Comparison of ENCODE assay signal across 1 cellular context in genomic region chr19:6812612-6813011, GRCh38.
TF ChIP-seq lines count a peak whose summit lies in the region.

No MANE protein-coding gene starts in this region.

TF ChIP-seq in GM23338, 12 proteins besides CTCF, POLR2A, EP300 and RAD21 (continued from another document):
- TF ChIP-seq REST (IDR thresholded peaks at IDR 0.05; ENCODE audit: unreplicated experiment) (no peak), CREB1 (CRISPR knock-in tag; IDR thresholded peaks at IDR 0.05; ENCODE audit: low read depth) (no peak), ZNF114 (CRISPR knock-in tag; IDR thresholded peaks at IDR 0.05) (no peak), ETS1 (IDR thresholded peaks at IDR 0.05) (no peak), JUNB (IDR thresholded peaks at IDR 0.05; ENCODE audit: unreplicated experiment) (no peak), NANOG (IDR thresholded peaks at IDR 0.05; ENCODE audit: borderline replicate concordance) (no peak), ZNF331 (CRISPR knock-in tag; IDR thresholded peaks at IDR 0.05; ENCODE audit: low read depth) (no peak), STAT1 (IDR thresholded peaks at IDR 0.05; ENCODE audit: unreplicated experiment) (no peak)
- TF ChIP-seq, protein P1, sequence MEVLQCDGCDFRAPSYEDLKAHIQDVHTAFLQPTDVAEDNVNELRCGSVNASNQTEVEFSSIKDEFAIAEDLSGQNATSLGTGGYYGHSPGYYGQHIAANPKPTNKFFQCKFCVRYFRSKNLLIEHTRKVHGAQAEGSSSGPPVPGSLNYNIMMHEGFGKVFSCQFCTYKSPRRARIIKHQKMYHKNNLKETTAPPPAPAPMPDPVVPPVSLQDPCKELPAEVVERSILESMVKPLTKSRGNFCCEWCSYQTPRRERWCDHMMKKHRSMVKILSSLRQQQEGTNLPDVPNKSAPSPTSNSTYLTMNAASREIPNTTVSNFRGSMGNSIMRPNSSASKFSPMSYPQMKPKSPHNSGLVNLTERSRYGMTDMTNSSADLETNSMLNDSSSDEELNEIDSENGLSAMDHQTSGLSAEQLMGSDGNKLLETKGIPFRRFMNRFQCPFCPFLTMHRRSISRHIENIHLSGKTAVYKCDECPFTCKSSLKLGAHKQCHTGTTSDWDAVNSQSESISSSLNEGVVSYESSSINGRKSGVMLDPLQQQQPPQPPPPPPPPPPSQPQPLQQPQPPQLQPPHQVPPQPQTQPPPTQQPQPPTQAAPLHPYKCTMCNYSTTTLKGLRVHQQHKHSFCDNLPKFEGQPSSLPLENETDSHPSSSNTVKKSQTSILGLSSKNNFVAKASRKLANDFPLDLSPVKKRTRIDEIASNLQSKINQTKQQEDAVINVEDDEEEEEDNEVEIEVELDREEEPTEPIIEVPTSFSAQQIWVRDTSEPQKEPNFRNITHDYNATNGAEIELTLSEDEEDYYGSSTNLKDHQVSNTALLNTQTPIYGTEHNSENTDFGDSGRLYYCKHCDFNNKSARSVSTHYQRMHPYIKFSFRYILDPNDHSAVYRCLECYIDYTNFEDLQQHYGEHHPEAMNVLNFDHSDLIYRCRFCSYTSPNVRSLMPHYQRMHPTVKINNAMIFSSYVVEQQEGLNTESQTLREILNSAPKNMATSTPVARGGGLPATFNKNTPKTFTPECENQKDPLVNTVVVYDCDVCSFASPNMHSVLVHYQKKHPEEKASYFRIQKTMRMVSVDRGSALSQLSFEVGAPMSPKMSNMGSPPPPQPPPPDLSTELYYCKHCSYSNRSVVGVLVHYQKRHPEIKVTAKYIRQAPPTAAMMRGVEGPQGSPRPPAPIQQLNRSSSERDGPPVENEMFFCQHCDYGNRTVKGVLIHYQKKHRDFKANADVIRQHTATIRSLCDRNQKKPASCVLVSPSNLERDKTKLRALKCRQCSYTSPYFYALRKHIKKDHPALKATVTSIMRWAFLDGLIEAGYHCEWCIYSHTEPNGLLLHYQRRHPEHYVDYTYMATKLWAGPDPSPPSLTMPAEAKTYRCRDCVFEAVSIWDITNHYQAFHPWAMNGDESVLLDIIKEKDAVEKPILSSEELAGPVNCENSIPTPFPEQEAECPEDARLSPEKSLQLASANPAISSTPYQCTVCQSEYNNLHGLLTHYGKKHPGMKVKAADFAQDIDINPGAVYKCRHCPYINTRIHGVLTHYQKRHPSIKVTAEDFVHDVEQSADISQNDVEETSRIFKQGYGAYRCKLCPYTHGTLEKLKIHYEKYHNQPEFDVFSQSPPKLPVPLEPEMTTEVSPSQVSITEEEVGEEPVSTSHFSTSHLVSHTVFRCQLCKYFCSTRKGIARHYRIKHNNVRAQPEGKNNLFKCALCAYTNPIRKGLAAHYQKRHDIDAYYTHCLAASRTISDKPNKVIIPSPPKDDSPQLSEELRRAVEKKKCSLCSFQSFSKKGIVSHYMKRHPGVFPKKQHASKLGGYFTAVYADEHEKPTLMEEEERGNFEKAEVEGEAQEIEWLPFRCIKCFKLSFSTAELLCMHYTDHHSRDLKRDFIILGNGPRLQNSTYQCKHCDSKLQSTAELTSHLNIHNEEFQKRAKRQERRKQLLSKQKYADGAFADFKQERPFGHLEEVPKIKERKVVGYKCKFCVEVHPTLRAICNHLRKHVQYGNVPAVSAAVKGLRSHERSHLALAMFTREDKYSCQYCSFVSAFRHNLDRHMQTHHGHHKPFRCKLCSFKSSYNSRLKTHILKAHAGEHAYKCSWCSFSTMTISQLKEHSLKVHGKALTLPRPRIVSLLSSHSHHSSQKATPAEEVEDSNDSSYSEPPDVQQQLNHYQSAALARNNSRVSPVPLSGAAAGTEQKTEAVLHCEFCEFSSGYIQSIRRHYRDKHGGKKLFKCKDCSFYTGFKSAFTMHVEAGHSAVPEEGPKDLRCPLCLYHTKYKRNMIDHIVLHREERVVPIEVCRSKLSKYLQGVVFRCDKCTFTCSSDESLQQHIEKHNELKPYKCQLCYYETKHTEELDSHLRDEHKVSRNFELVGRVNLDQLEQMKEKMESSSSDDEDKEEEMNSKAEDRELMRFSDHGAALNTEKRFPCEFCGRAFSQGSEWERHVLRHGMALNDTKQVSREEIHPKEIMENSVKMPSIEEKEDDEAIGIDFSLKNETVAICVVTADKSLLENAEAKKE (CRISPR knock-in tag; IDR thresholded peaks at IDR 0.05) = no peak
TF ChIP-seq in GM23338: peak in this region for 0.
